29 cellular contexts compared by ENCODE assay signal in genomic region chr11:93489841-93490240, GRCh38.
"Had no signal": no experiment of that assay in that cellular context is flagged by ENCODE, and none has a peak within 500 bp of the region (broad histone marks: within the 10 kb centered on the region; RNA-seq: fewer than 3 reads in every experiment).

No MANE protein-coding gene starts in this region.

- H3K9me3 Mint-ChIP-seq: activated CD4-positive, alpha-beta T cell treated with anti-CD3 and anti-CD28 coated beads, Interleukin-2, amount 10 ng/mL, durations not matched to agents 24 days and 14 days; activated naive CD4-positive, alpha-beta T cell treated with anti-CD3 and anti-CD28 coated beads, Interleukin-2, amount 50 U/mL, for 72 hours; activated naive CD8-positive, alpha-beta T cell treated with anti-CD3 and anti-CD28 coated beads, Interleukin-2, amount 50 U/mL, for 24 hours; activated T-cell treated with anti-CD3 and anti-CD28 coated beads, Interleukin-2, amount 50 U/mL, for 4 hours; central memory CD8-positive, alpha-beta T cell; T-cell had no signal

- H3K4me3 ChIP-seq: ascending aorta, body of pancreas, SK-N-MC had no signal

- H3K27ac ChIP-seq: ascending aorta, body of pancreas, SK-N-MC had no signal

- H3K4me1 ChIP-seq: ascending aorta had no signal

- H3K27me3 ChIP-seq: ascending aorta, body of pancreas had no signal

- H3K36me3 Mint-ChIP-seq: activated naive CD4-positive, alpha-beta T cell treated with anti-CD3 and anti-CD28 coated beads, Interleukin-2, amount 50 U/mL, for 72 hours; T-cell had no signal

- ATAC-seq: activated naive CD4-positive, alpha-beta T cell treated with anti-CD3 and anti-CD28 coated beads, Interleukin-2, amount 50 U/mL, for 72 hours; activated naive CD8-positive, alpha-beta T cell treated with anti-CD3 and anti-CD28 coated beads, Interleukin-2, amount 50 U/mL, for 24 hours; activated T-cell treated with anti-CD3 and anti-CD28 coated beads, Interleukin-2, amount 50 U/mL, for 4 hours; body of pancreas; Panc1; Right ventricle myocardium inferior; T-cell had no signal

- DNase-seq: activated CD4-positive, alpha-beta T cell treated with anti-CD3 and anti-CD28 coated beads for 1 hour; activated CD4-positive, alpha-beta T cell treated with anti-CD3 and anti-CD28 coated beads, Interleukin-2, amount 10 ng/mL, durations not matched to agents 24 days and 14 days; activated CD4-positive, alpha-beta T cell treated with anti-CD3 and anti-CD28 coated beads, Interleukin-2, amount 50 U/mL, for 48 hours; activated CD8-positive, alpha-beta memory T cell treated with anti-CD3 and anti-CD28 coated beads for 24 hours; activated effector memory CD4-positive, alpha-beta T cell treated with anti-CD3 and anti-CD28 coated beads, Interleukin-2, amount 50 U/mL, for 16 hours; activated naive CD4-positive, alpha-beta T cell treated with Interleukin-2 at 50 U/mL for 16 hours; activated naive CD8-positive, alpha-beta T cell treated with anti-CD3 and anti-CD28 coated beads, Interleukin-2, amount 50 U/mL, for 24 hours; activated T-cell treated with anti-CD3 and anti-CD28 coated beads, Interleukin-2, amount 50 U/mL, for 4 hours; amniotic stem cell; body of pancreas; Kasumi-1; NCI-H1105 treated with DMSO at 0.1 percent for 48 hours; NCI-H1436 treated with DMSO at 0.1 percent for 48 hours; NCI-H187 treated with DMSO at 0.1 percent for 48 hours; NCI-H2171; NCI-H2227 treated with DMSO at 0.1 percent for 48 hours; NCI-H446 treated with DMSO at 0.1 percent for 48 hours; NCI-H524 treated with DMSO at 0.1 percent for 48 hours; NCI-H774; NK-92 treated with Interleukin-12 subunit alpha and Interleukin-12 subunit beta, amount 100 ng/mL, for 24 hours; OCI-M1; RPMI8226; T-cell had no signal

- H3K27ac Mint-ChIP-seq: activated CD4-positive, alpha-beta T cell treated with anti-CD3 and anti-CD28 coated beads, Interleukin-2, amount 10 ng/mL, durations not matched to agents 24 days and 14 days; activated naive CD4-positive, alpha-beta T cell treated with anti-CD3 and anti-CD28 coated beads, Interleukin-2, amount 50 U/mL, for 72 hours; activated naive CD8-positive, alpha-beta T cell treated with anti-CD3 and anti-CD28 coated beads, Interleukin-2, amount 50 U/mL, for 24 hours; T-cell had no signal

- H3K4me3 Mint-ChIP-seq: activated CD4-positive, alpha-beta T cell treated with anti-CD3 and anti-CD28 coated beads, Interleukin-2, amount 10 ng/mL, durations not matched to agents 24 days and 14 days; activated naive CD8-positive, alpha-beta T cell treated with anti-CD3 and anti-CD28 coated beads, Interleukin-2, amount 50 U/mL, for 24 hours; activated T-cell treated with anti-CD3 and anti-CD28 coated beads, Interleukin-2, amount 50 U/mL, for 4 hours; central memory CD8-positive, alpha-beta T cell; T-cell had no signal

- H3K27me3 Mint-ChIP-seq: activated CD4-positive, alpha-beta T cell treated with anti-CD3 and anti-CD28 coated beads, Interleukin-2, amount 10 ng/mL, durations not matched to agents 24 days and 14 days; activated naive CD8-positive, alpha-beta T cell treated with anti-CD3 and anti-CD28 coated beads, Interleukin-2, amount 50 U/mL, for 24 hours; central memory CD8-positive, alpha-beta T cell; T-cell had no signal

- H3K4me1 Mint-ChIP-seq: activated naive CD8-positive, alpha-beta T cell treated with anti-CD3 and anti-CD28 coated beads, Interleukin-2, amount 50 U/mL, for 24 hours; central memory CD8-positive, alpha-beta T cell; T-cell had no signal

- H3K9me3 ChIP-seq: ascending aorta, body of pancreas had no signal
